Comparison of ENCODE assay signal across 24 cellular contexts in the genomic region with DNA sequence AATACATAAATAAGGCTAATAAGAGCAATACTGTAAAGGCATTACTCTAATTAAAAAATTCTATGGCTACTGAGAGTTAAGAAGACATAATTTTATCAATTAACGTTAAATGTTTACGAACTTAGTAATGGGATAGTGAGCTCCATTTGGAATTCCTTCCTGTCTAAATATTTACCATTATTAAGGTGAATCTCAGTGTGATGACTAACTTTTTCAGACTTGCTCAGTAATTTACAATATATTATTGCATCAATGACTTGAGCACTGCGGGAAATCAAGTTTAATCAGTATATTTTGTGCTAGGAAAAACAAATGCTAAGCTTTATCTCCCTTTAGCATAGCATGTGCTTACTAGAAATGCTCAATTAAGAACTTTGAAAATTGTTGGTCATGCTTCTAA.
"Had no signal": no experiment of that assay in that cellular context is flagged by ENCODE, and none has a peak within 500 bp of the region (broad histone marks: within the 10 kb centered on the region; RNA-seq: fewer than 3 reads in every experiment).

No MANE protein-coding gene starts in this region.

- H3K36me3 ChIP-seq: colonic mucosa, esophagus muscularis mucosa, esophagus squamous epithelium, gastrocnemius medialis, gastroesophageal sphincter, heart left ventricle, heart right ventricle had no signal

- H3K4me3 Mint-ChIP-seq: dendritic cell treated with granulocyte-macrophage colony-stimulating factor and Interleukin-4, amounts not matched to agents 40 ng/mL and 50 ng/mL, for 4 days; effector memory CD8-positive, alpha-beta T cell; endodermal cell had no signal

- H3K27ac ChIP-seq: colonic mucosa, dorsolateral prefrontal cortex, epithelial cell of prostate, esophagus muscularis mucosa, esophagus squamous epithelium, foreskin keratinocyte, gastrocnemius medialis, gastroesophageal sphincter, heart left ventricle, heart right ventricle had no signal

- H3K9me3 ChIP-seq: colonic mucosa, esophagus muscularis mucosa, gastrocnemius medialis, gastroesophageal sphincter, heart left ventricle, heart right ventricle had no signal

- DNase-seq: colonic mucosa; cortex of kidney; dermis blood vessel endothelial cell; dorsolateral prefrontal cortex; effector CD4-positive, alpha-beta T cell; effector CD8-positive, alpha-beta T cell; effector memory CD4-positive, alpha-beta T cell; effector memory CD8-positive, alpha-beta T cell; endodermal cell; erythroblast; esophagus squamous epithelium; foreskin fibroblast; foreskin keratinocyte; foreskin melanocyte; gastrocnemius medialis; glutamatergic neuron; head of caudate nucleus; heart left ventricle; heart right ventricle had no signal

- H3K4me3 ChIP-seq: colonic mucosa, dorsolateral prefrontal cortex, esophagus muscularis mucosa, esophagus squamous epithelium, gastrocnemius medialis, gastroesophageal sphincter, heart left ventricle, heart right ventricle had no signal

- H3K27me3 Mint-ChIP-seq: dendritic cell treated with granulocyte-macrophage colony-stimulating factor and Interleukin-4, amounts not matched to agents 40 ng/mL and 50 ng/mL, for 4 days; effector memory CD8-positive, alpha-beta T cell had no signal

- H3K4me1 Mint-ChIP-seq: endodermal cell had no signal

- ATAC-seq: effector memory CD8-positive, alpha-beta T cell; esophagus mucosa; foreskin keratinocyte; gastrocnemius medialis; gastroesophageal sphincter; heart left ventricle; heart right ventricle had no signal

- H3K27ac Mint-ChIP-seq: dendritic cell treated with granulocyte-macrophage colony-stimulating factor and Interleukin-4, amounts not matched to agents 40 ng/mL and 50 ng/mL, for 4 days; effector memory CD8-positive, alpha-beta T cell; endodermal cell had no signal

- H3K27me3 ChIP-seq: colonic mucosa, dorsolateral prefrontal cortex, esophagus muscularis mucosa, esophagus squamous epithelium, foreskin keratinocyte, gastrocnemius medialis, gastroesophageal sphincter, heart left ventricle, heart right ventricle had no signal

- H3K4me1 ChIP-seq: colonic mucosa, esophagus muscularis mucosa, esophagus squamous epithelium, foreskin keratinocyte, gastrocnemius medialis, gastroesophageal sphincter, heart left ventricle, heart right ventricle had no signal
